ENCODE assay signal across 24 cellular contexts in genomic region chr1:94026869-94027388, GRCh38.
DNase-seq lines count a peak whose midpoint lies in the region; ATAC-seq, FAIRE-seq and TF ChIP-seq lines count a peak whose summit lies in the region.
"Had no signal": no experiment of that assay in that cellular context is flagged by ENCODE, and none has a peak within 500 bp of the region (broad histone marks: within the 10 kb centered on the region; RNA-seq: fewer than 3 reads in every experiment).

No MANE protein-coding gene starts in this region.

- 96% methylated on average over 8 of the region's 8 CpGs for WGBS in HepG2 (ENCODE audit: low lambda C conversion rate)
- 76% methylated on average over 5 of the region's 8 CpGs for WGBS in right lobe of liver (ENCODE audit: insufficient coverage, low coverage, low lambda C conversion rate, missing lambda C conversion rate)

- no TSS peak for BruUV-seq in HepG2 (replicated peaks; lab: Mats Ljungman, UMichigan)

- no peak overlapping the region for H3K4me2 ChIP-seq in HepG2 (ENCODE audit: low read depth, low read length)
- H3K4me2 ChIP-seq: GM23338, SK-N-SH had no signal

- DNase-seq in HepG2 (ENCODE audit: low spot score) = no peak
- DNase-seq in right lobe of liver = no peak
- DNase-seq in NOMO-1 treated with dmso at 0.1 percent for 144 hours (lab: John Stamatoyannopoulos, UW; ENCODE audit: unreplicated experiment) = peak; percentile 27
- DNase-seq in endothelial cell (ENCODE audit: low spot score) = no peak
- DNase-seq in type B pancreatic cell (ENCODE audit: extremely low spot score, unreplicated experiment) = no peak
- DNase-seq in pons (ENCODE audit: low spot score) = no peak
- DNase-seq: EL, NCI-H1105, NCI-H146, NCI-H2029 treated with DMSO at 0.1 percent for 48 hours, NCI-H226, NCI-H524, NCI-H774, PC-9, SIG-M5, SK-N-SH, T-helper 2 cell had no signal

- H3K9me3 Mint-ChIP-seq in endothelial cell (ENCODE audit: unreplicated experiment) (no peaks in the 10 kb centered on the region), type B pancreatic cell (no peaks in the 10 kb centered on the region)
- H3K9me3 Mint-ChIP-seq: GM23338, IgD-negative memory B cell had no signal

- H3K27ac ChIP-seq in HepG2 (ENCODE audit: extremely low read length, insufficient read depth, low read length) (no peak overlapping the region), right lobe of liver (no peak overlapping the region)
- H3K27ac ChIP-seq: PC-9 had no signal

- H3K4me1 ChIP-seq in HepG2 (ENCODE audit: insufficient read depth, low read length) (peaks cover 82% of the 10 kb centered on the region), right lobe of liver (peaks cover 0 to 5% (median 0%) of the 10 kb centered on the region in 4 donors)
- H3K4me1 ChIP-seq: HAP-1 had no signal

- H3K4me1 Mint-ChIP-seq in endothelial cell (ENCODE audit: unreplicated experiment) (peaks cover 38% of the 10 kb centered on the region), type B pancreatic cell (ENCODE audit: unreplicated experiment) (peaks cover 13% of the 10 kb centered on the region)
- H3K4me1 Mint-ChIP-seq: B cell, IgD-negative memory B cell had no signal

- no peak for FAIRE-seq in HepG2 (lab: Jason Lieb, UNC)
- FAIRE-seq: A204.1, HTR-8/SVneo had no signal

- H3K4me3 Mint-ChIP-seq in endothelial cell (ENCODE audit: unreplicated experiment) (no peak overlapping the region), type B pancreatic cell (no peak overlapping the region)
- H3K4me3 Mint-ChIP-seq: B cell, GM23338, IgD-negative memory B cell had no signal

- H3K4me3 ChIP-seq in HepG2 (replicated peaks in 1 of 3; ENCODE audit: insufficient read depth in 1 of 3, low read depth in 2 of 3, low read length in 3 of 3) (no peak overlapping the region), right lobe of liver (no peak overlapping the region)
- H3K4me3 ChIP-seq: GM23338, HAP-1, PC-9 had no signal

- TF ChIP-seq CTCF in HepG2 (CRISPR knock-in tag; IDR thresholded peaks at IDR 0.05) (no peak), right lobe of liver (IDR thresholded peaks at IDR 0.05) (no peak), endothelial cell (IDR thresholded peaks at IDR 0.05; ENCODE audit: unreplicated experiment) (no peak), type B pancreatic cell (conservative IDR thresholded peaks at IDR 0.05) (no peak)

- peaks cover 5% of the 10 kb centered on the region for H3K27me3 Mint-ChIP-seq in endothelial cell (ENCODE audit: unreplicated experiment)
- H3K27me3 Mint-ChIP-seq in type B pancreatic cell = peaks cover 4% of the 10 kb centered on the region

- TF ChIP-seq POLR2A in HepG2 (IDR thresholded peaks at IDR 0.05; ENCODE audit: insufficient read depth in 1 of 2, low read depth in 2 of 2, low read length in 2 of 2) = no peak
- no peak for TF ChIP-seq POLR2A in right lobe of liver (IDR thresholded peaks at IDR 0.05)

- no peaks in the 10 kb centered on the region for H3K27me3 ChIP-seq in HepG2 (ENCODE audit: control insufficient read depth in 1 of 2, insufficient read depth in 2 of 2, low read length in 2 of 2)
- H3K27me3 ChIP-seq in right lobe of liver = no peaks in the 10 kb centered on the region

- POLR2A ChIA-PET in HepG2 (lab: Yijun Ruan, JAX) = interaction anchor here (2.0 kb wide), 2 partner anchors 63 to 210 kb away, joined by 5 to 6 read pairs; partner anchors contain the start of gene ARHGAP29

- H3K36me3 Mint-ChIP-seq in endothelial cell (ENCODE audit: low read depth, unreplicated experiment) (peaks cover 32% of the 10 kb centered on the region), type B pancreatic cell (no peaks in the 10 kb centered on the region)
- H3K36me3 Mint-ChIP-seq: IgD-negative memory B cell had no signal

- H3K36me3 ChIP-seq in HepG2 (replicated peaks in 1 of 2; ENCODE audit: control insufficient read depth in 1 of 2, insufficient read depth in 2 of 2, low read length in 2 of 2) = no peaks in the 10 kb centered on the region
- H3K36me3 ChIP-seq in right lobe of liver = no peaks in the 10 kb centered on the region
- H3K36me3 ChIP-seq: HAP-1 had no signal

- H3K9me3 ChIP-seq in HepG2 (ENCODE audit: low read length) (no peaks in the 10 kb centered on the region), right lobe of liver (no peaks in the 10 kb centered on the region)
- H3K9me3 ChIP-seq: HAP-1, SK-N-SH had no signal

- TF ChIP-seq RAD21 in HepG2 (CRISPR knock-in tag; IDR thresholded peaks at IDR 0.05) = no peak

- intact Hi-C loops in HepG2 (cut with micrococcal nuclease; ENCODE audit: unreplicated experiment) (loop anchor here (1.0 to 5.0 kb wide), 3 partner anchors 215 to 435 kb away; no protein-coding TSS in a partner anchor), right lobe of liver (cut with DNase I) (no loop called here)

- H3K9ac ChIP-seq in HepG2 (ENCODE audit: insufficient read depth, low read depth, low read length) = 0 out of 2 replicates have a peak overlapping the region, but pooled peaks have one; percentile 7
- H3K9ac ChIP-seq: SK-N-SH had no signal

- CTCF ChIA-PET in HepG2 (lab: Yijun Ruan, JAX; ENCODE audit: low intra/inter-chr PET ratio, low total read pairs) = interaction anchor here (1.6 to 5.0 kb wide), 2 partner anchors 309 to 437 kb away, joined by 3 to 44 read pairs; no protein-coding TSS in a partner anchor

- peak overlapping the region; percentile 0 for H3K27ac Mint-ChIP-seq in endothelial cell (ENCODE audit: unreplicated experiment)
- no peak overlapping the region for H3K27ac Mint-ChIP-seq in type B pancreatic cell
- H3K27ac Mint-ChIP-seq: B cell, GM23338, IgD-negative memory B cell had no signal

- no peaks in the 10 kb centered on the region for H3K79me2 ChIP-seq in HepG2 (ENCODE audit: insufficient read depth, low read length)

- ATAC-seq in HepG2 = no peak
- no peak for ATAC-seq in right lobe of liver
- no peak for ATAC-seq in HG02623 (IDR thresholded peaks at IDR 0.05; ENCODE audit: unreplicated experiment)

- no peaks in the 10 kb centered on the region for H4K20me1 ChIP-seq in HepG2 (ENCODE audit: insufficient read depth, low read length)

- TF ChIP-seq EP300 in HepG2 (IDR thresholded peaks at IDR 0.05; ENCODE audit: low read depth in 2 of 2, low read length in 2 of 2) (no peak), HepG2 (CRISPR knock-in tag; IDR thresholded peaks at IDR 0.05; ENCODE audit: borderline replicate concordance) (no peak)

- in situ Hi-C loops in HepG2 (cut with HindIII; ENCODE audit: extremely low pct_ligation_motif_present, low pct_unique_long_range_greater_than_20kb) = loop anchor here (10.0 kb wide), 1 partner anchor 438 kb away; no protein-coding TSS in a partner anchor

- H2AFZ ChIP-seq in HepG2 (ENCODE audit: low read length) = no peak overlapping the region
- H2AFZ ChIP-seq: GM23338, PC-9 had no signal

TF ChIP-seq in HepG2, 621 proteins besides CTCF, POLR2A, EP300 and RAD21 (continues in another document):
- no peak for TF ChIP-seq TMF1 (CRISPR knock-in tag; IDR thresholded peaks at IDR 0.05; ENCODE audit: low read depth)
- TF ChIP-seq ZNF20 (CRISPR knock-in tag; IDR thresholded peaks at IDR 0.05) = no peak
- TF ChIP-seq MXD1 (CRISPR knock-in tag; IDR thresholded peaks at IDR 0.05) = no peak
- no peak for TF ChIP-seq E2F5 (CRISPR knock-in tag; conservative IDR thresholded peaks at IDR 0.05)
- no peak for TF ChIP-seq KMT2A (CRISPR knock-in tag; IDR thresholded peaks at IDR 0.05)
- no peak for TF ChIP-seq AHDC1 (CRISPR knock-in tag; IDR thresholded peaks at IDR 0.05; ENCODE audit: borderline replicate concordance)
